ENCODE assay signal across 8 cellular contexts in genomic region chr7:28685291-28685659, GRCh38.
DNase-seq lines count a peak whose midpoint lies in the region; ATAC-seq and TF ChIP-seq lines count a peak whose summit lies in the region.

No MANE protein-coding gene starts in this region.

- H3K9me3 ChIP-seq in BLaER1 treated with 17β-estradiol and CSF1 and Interleukin-3, amounts not matched to agents 10 nM and 100 nM (replicated peaks in 1 of 11) = no peaks in the 10 kb centered on the region
- H3K9me3 ChIP-seq in mammary epithelial cell (replicated peaks; ENCODE audit: insufficient read depth, low read length) (no peaks in the 10 kb centered on the region), mucosa of stomach (ENCODE audit: control insufficient read depth, low read length) (no peaks in the 10 kb centered on the region), WERI-Rb-1 (ENCODE audit: severe bottlenecking) (no peaks in the 10 kb centered on the region)

- dilution Hi-C loops in mammary epithelial cell (cut with HindIII; ENCODE audit: low sequenced_read_pairs) = no loop called here

- no peak for TF ChIP-seq CTCF in mammary epithelial cell (conservative IDR thresholded peaks at IDR 0.05 in 1 of 2, IDR thresholded peaks at IDR 0.05 in 1 of 2; ENCODE audit: extremely low read depth in 1 of 2, insufficient read depth in 1 of 2, low read depth in 1 of 2, low read length in 2 of 2)
- no peak for TF ChIP-seq CTCF in WERI-Rb-1 (IDR thresholded peaks at IDR 0.05; ENCODE audit: low read depth, low read length)

- intact Hi-C loops in mammary epithelial cell (cut with micrococcal nuclease) = loop anchor here (5.0 kb wide), 1 partner anchor 172 kb away; no protein-coding TSS in a partner anchor

- BruUV-seq in mammary epithelial cell (replicated peaks; lab: Mats Ljungman, UMichigan) = no TSS peak

- H3K27me3 ChIP-seq in BLaER1 treated with 17β-estradiol and CSF1 and Interleukin-3, amounts not matched to agents 10 nM and 100 nM = 0 out of 22 replicates have a peak, but pooled peaks cover 0 to 11% (median 0%) of the 10 kb centered on the region in 11 experiments
- no peaks in the 10 kb centered on the region for H3K27me3 ChIP-seq in mammary epithelial cell (ENCODE audit: insufficient read depth, low read length)
- peaks cover 8% of the 10 kb centered on the region for H3K27me3 ChIP-seq in mucosa of stomach (ENCODE audit: control insufficient read depth, insufficient read depth, low read length)
- H3K27me3 ChIP-seq in WERI-Rb-1 (ENCODE audit: insufficient read depth, low read depth, severe bottlenecking) = peaks cover 75% of the 10 kb centered on the region

- ATAC-seq in HG02884 (IDR thresholded peaks at IDR 0.05; ENCODE audit: unreplicated experiment) = peak; percentile 30
- no peak for ATAC-seq in HG03025 (IDR thresholded peaks at IDR 0.05; ENCODE audit: low FRiP score, unreplicated experiment)
- ATAC-seq in effector memory CD8-positive, alpha-beta T cell (replicated peaks) = no peak

- peak overlapping the region in 10 of 11 experiments; percentile 9 to 71 (median 52); a peak in 16 of 22 replicates for H3K9ac ChIP-seq in BLaER1 treated with 17β-estradiol and CSF1 and Interleukin-3, amounts not matched to agents 10 nM and 100 nM
- H3K9ac ChIP-seq in mammary epithelial cell (ENCODE audit: insufficient read depth, low read length) (peak overlapping the region; percentile 100), mucosa of stomach (ENCODE audit: low read length) (peak overlapping the region; percentile 76)

- in situ Hi-C loops in mammary epithelial cell (cut with MboI; ENCODE audit: low sequenced_read_pairs in 2 of 2) = no loop called here

- peak overlapping the region in 5 of 10 experiments; percentile 19 to 47 (median 22); a peak in 8 of 20 replicates for H3K4me3 ChIP-seq in BLaER1 treated with 17β-estradiol and CSF1 and Interleukin-3, amounts not matched to agents 10 nM and 100 nM
- H3K4me3 ChIP-seq in mammary epithelial cell (replicated peaks in 1 of 3; ENCODE audit: insufficient read depth in 1 of 3, low read depth in 2 of 3, low read length in 3 of 3) (no peak overlapping the region), mucosa of stomach (ENCODE audit: low read length) (no peak overlapping the region), WERI-Rb-1 (ENCODE audit: low read depth, low read length) (no peak overlapping the region)

- no peak for DNase-seq in mammary epithelial cell
- no peak for DNase-seq in NCI-H524 treated with DMSO at 0.1 percent for 48 hours (lab: John Stamatoyannopoulos, UW)
- no peak for DNase-seq in WERI-Rb-1
- no peak for DNase-seq in effector memory CD8-positive, alpha-beta T cell

- peak overlapping the region; percentile 33 to 85 (median 63); a peak in 21 of 22 replicates for H3K27ac ChIP-seq in BLaER1 treated with 17β-estradiol and CSF1 and Interleukin-3, amounts not matched to agents 10 nM and 100 nM
- peak overlapping the region; percentile 98 for H3K27ac ChIP-seq in mammary epithelial cell (ENCODE audit: insufficient read depth, low read depth, low read length)
- no peak overlapping the region for H3K27ac ChIP-seq in WERI-Rb-1

- no peak overlapping the region for H3K27ac Mint-ChIP-seq in effector memory CD8-positive, alpha-beta T cell

- no peak overlapping the region for H3K4me3 Mint-ChIP-seq in effector memory CD8-positive, alpha-beta T cell

- no peaks in the 10 kb centered on the region for H3K9me3 Mint-ChIP-seq in effector memory CD8-positive, alpha-beta T cell

- peaks cover 14 to 32% of the 10 kb centered on the region in 2 donors for H3K27me3 Mint-ChIP-seq in effector memory CD8-positive, alpha-beta T cell

- no peaks in the 10 kb centered on the region for H3K4me1 Mint-ChIP-seq in effector memory CD8-positive, alpha-beta T cell (ENCODE audit: low read depth in 2 of 2)

- H3K36me3 ChIP-seq in BLaER1 treated with 17β-estradiol and CSF1 and Interleukin-3, amounts not matched to agents 10 nM and 100 nM = no peaks in the 10 kb centered on the region
- H3K36me3 ChIP-seq in mammary epithelial cell (ENCODE audit: insufficient read depth, low read length) (no peaks in the 10 kb centered on the region), mucosa of stomach (ENCODE audit: control insufficient read depth, insufficient read depth, low read length) (no peaks in the 10 kb centered on the region), WERI-Rb-1 (no peaks in the 10 kb centered on the region)

- H4K20me1 ChIP-seq in BLaER1 treated with 17β-estradiol and CSF1 and Interleukin-3, amounts not matched to agents 10 nM and 100 nM = 0 out of 22 replicates have a peak, but pooled peaks cover 0 to 5% (median 0%) of the 10 kb centered on the region in 11 experiments
- H4K20me1 ChIP-seq in mammary epithelial cell (ENCODE audit: insufficient read depth, low read length) = no peaks in the 10 kb centered on the region

- CTCF ChIA-PET in mammary epithelial cell (lab: Charles Lee; ENCODE audit: low non-redundant PET) = interaction anchor here (1.1 kb wide), 1 partner anchor 114 kb away, joined by 3 read pairs; no protein-coding TSS in a partner anchor

- H2AFZ ChIP-seq in mammary epithelial cell (ENCODE audit: low read depth, low read length) = peak overlapping the region; percentile 49

- peak overlapping the region; percentile 71 to 96 (median 84) for H3K4me2 ChIP-seq in BLaER1 treated with 17β-estradiol and CSF1 and Interleukin-3, amounts not matched to agents 10 nM and 100 nM
- H3K4me2 ChIP-seq in mammary epithelial cell (ENCODE audit: insufficient read depth, low read depth, low read length) = peak overlapping the region; percentile 88

- WGBS in mammary epithelial cell (ENCODE audit: low coverage, missing lambda C conversion rate) = 38% methylated on average over 7 of the region's 7 CpGs

- H3K79me2 ChIP-seq in mammary epithelial cell (ENCODE audit: insufficient read depth, low read length) = peaks cover 27% of the 10 kb centered on the region

- peaks cover 33 to 51% (median 42%) of the 10 kb centered on the region in 10 experiments for H3K4me1 ChIP-seq in BLaER1 treated with 17β-estradiol and CSF1 and Interleukin-3, amounts not matched to agents 10 nM and 100 nM
- H3K4me1 ChIP-seq in mammary epithelial cell (ENCODE audit: insufficient read depth, low read length) (peaks cover 25% of the 10 kb centered on the region), mucosa of stomach (ENCODE audit: control insufficient read depth, insufficient read depth, low read length) (peaks cover 10% of the 10 kb centered on the region)

- H3K36me3 Mint-ChIP-seq in effector memory CD8-positive, alpha-beta T cell (ENCODE audit: insufficient read depth) = no peaks in the 10 kb centered on the region
